Comparison of ENCODE assay signal across 8 cellular contexts in genomic region chr7:37732253-37732652, GRCh38. TPM values are rescaled to one million over a fixed set of nuclear protein-coding genes. Genes with fewer than 3 reads are reported as not detected.
A peak's percentile ranks its signal among the peaks of the same experiment; 100 is the strongest.
DNase-seq lines count a peak whose midpoint lies in the region; ATAC-seq and TF ChIP-seq lines count a peak whose summit lies in the region.

No MANE protein-coding gene starts in this region.

- H3K4me3 ChIP-seq in GM23338 (no peak overlapping the region), NB4 (ENCODE audit: low read depth, low read length) (no peak overlapping the region), lower lobe of right lung (no peak overlapping the region)

- H3K27me3 ChIP-seq in GM23338 (ENCODE audit: insufficient read depth): no peaks in the 10 kb centered on the region
- no peaks in the 10 kb centered on the region for H3K27me3 ChIP-seq in lower lobe of right lung (ENCODE audit: low read depth)

- no peaks in the 10 kb centered on the region for H3K9me2 ChIP-seq in GM23338 (ENCODE audit: insufficient read depth)

- TF ChIP-seq CTCF in GM23338 (conservative IDR thresholded peaks at IDR 0.05; ENCODE audit: low read depth in 2 of 2) (peak; percentile 92 to 93), NB4 (IDR thresholded peaks at IDR 0.05; ENCODE audit: low read depth, low read length) (peak; percentile 96), brain (conservative IDR thresholded peaks at IDR 0.05) (peak; percentile 45 to 64), lower lobe of right lung (IDR thresholded peaks at IDR 0.05) (peak; percentile 51)

- no peak for TF ChIP-seq POLR2A in NB4 (IDR thresholded peaks at IDR 0.05; ENCODE audit: extremely low read depth, insufficient read length)

- H3K4me1 Mint-ChIP-seq in GM23338: no peaks in the 10 kb centered on the region
- H3K4me1 Mint-ChIP-seq in brain: no peaks in the 10 kb centered on the region
- no peaks in the 10 kb centered on the region for H3K4me1 Mint-ChIP-seq in T-helper 2 cell treated with Interferon-gamma antibody and Interleukin-4, amounts not matched to agents 5 μg/mL and 100 μg/mL, for 36 hours (ENCODE audit: low read depth)

- H3K27me3 Mint-ChIP-seq in GM23338 (ENCODE audit: insufficient read depth, low read depth, poor library complexity) (peaks cover 1% of the 10 kb centered on the region), brain (no peaks in the 10 kb centered on the region)
- peaks cover 10% of the 10 kb centered on the region for H3K27me3 Mint-ChIP-seq in T-helper 2 cell treated with Interferon-gamma antibody and Interleukin-4, amounts not matched to agents 5 μg/mL and 100 μg/mL, for 36 hours (ENCODE audit: low read depth)

- no peak overlapping the region for H3K4me2 ChIP-seq in GM23338

- H3K27ac ChIP-seq in GM23338 (ENCODE audit: low read depth) (no peak overlapping the region), lower lobe of right lung (no peak overlapping the region)

- intact Hi-C loops in lower lobe of right lung (cut with DNase I): no loop called here

- no peak overlapping the region for H3K27ac Mint-ChIP-seq in GM23338
- peak overlapping the region in 1 of 5 experiments; percentile 16 for H3K27ac Mint-ChIP-seq in brain
- H3K27ac Mint-ChIP-seq in T-helper 2 cell treated with Interferon-gamma antibody and Interleukin-4, amounts not matched to agents 5 μg/mL and 100 μg/mL, for 36 hours: no peak overlapping the region

- H3K9me3 Mint-ChIP-seq in GM23338 (no peaks in the 10 kb centered on the region), brain (no peaks in the 10 kb centered on the region)
- H3K9me3 Mint-ChIP-seq in T-helper 2 cell treated with Interferon-gamma antibody and Interleukin-4, amounts not matched to agents 5 μg/mL and 100 μg/mL, for 36 hours: no peaks in the 10 kb centered on the region

- H3K4me1 ChIP-seq in GM23338 (ENCODE audit: insufficient read depth): no peaks in the 10 kb centered on the region
- peaks cover 24% of the 10 kb centered on the region for H3K4me1 ChIP-seq in lower lobe of right lung

- H3K9me3 ChIP-seq in lower lobe of right lung: no peaks in the 10 kb centered on the region

- peak; percentile 93 for ATAC-seq in GM23338
- peak; percentile 62 to 83 for ATAC-seq in lower lobe of right lung

- no peak overlapping the region for H3K4me3 Mint-ChIP-seq in GM23338
- H3K4me3 Mint-ChIP-seq in brain: no peak overlapping the region
- H3K4me3 Mint-ChIP-seq in T-helper 2 cell treated with Interferon-gamma antibody and Interleukin-4, amounts not matched to agents 5 μg/mL and 100 μg/mL, for 36 hours: no peak overlapping the region

- H2AFZ ChIP-seq in GM23338: no peak overlapping the region

- no peaks in the 10 kb centered on the region for H4K20me1 ChIP-seq in GM23338 (replicated peaks; ENCODE audit: insufficient read depth)

- H3K36me3 ChIP-seq in GM23338 (ENCODE audit: insufficient read depth): no peaks in the 10 kb centered on the region
- H3K36me3 ChIP-seq in lower lobe of right lung: no peaks in the 10 kb centered on the region

- peak; percentile 37 for DNase-seq in NCI-H510A treated with DMSO at 0.1 percent for 48 hours (lab: John Stamatoyannopoulos, UW)
- no peak for DNase-seq in NCI-H510A (lab: John Stamatoyannopoulos, UW)
- DNase-seq in GM23338 (ENCODE audit: low spot score): peak; percentile 80
- peak; percentile 96 for DNase-seq in NB4 (ENCODE audit: low read depth)
- no peak for DNase-seq in lower lobe of right lung
- DNase-seq in T-helper 2 cell treated with Interferon-gamma antibody and Interleukin-4, amounts not matched to agents 5 μg/mL and 100 μg/mL, for 36 hours (ENCODE audit: low spot score): no peak
- no peak for DNase-seq in NCI-H1092 (lab: John Stamatoyannopoulos, UW)

- H3F3A ChIP-seq in GM23338 (replicated peaks; ENCODE audit: low read depth): no peaks in the 10 kb centered on the region

- no peaks in the 10 kb centered on the region for H3K36me3 Mint-ChIP-seq in GM23338 (ENCODE audit: low read depth)
- no peaks in the 10 kb centered on the region for H3K36me3 Mint-ChIP-seq in brain
- H3K36me3 Mint-ChIP-seq in T-helper 2 cell treated with Interferon-gamma antibody and Interleukin-4, amounts not matched to agents 5 μg/mL and 100 μg/mL, for 36 hours (ENCODE audit: low read depth): no peaks in the 10 kb centered on the region

- H3K79me2 ChIP-seq in GM23338 (replicated peaks; ENCODE audit: insufficient read depth): no peaks in the 10 kb centered on the region

TF ChIP-seq in GM23338, 12 proteins besides CTCF, POLR2A, EP300 and RAD21 (continues in another document):
- TF ChIP-seq ZNF462 (CRISPR knock-in tag; IDR thresholded peaks at IDR 0.05): no peak
- TF ChIP-seq ETS1 (IDR thresholded peaks at IDR 0.05): no peak
- no peak for TF ChIP-seq EZH2 (IDR thresholded peaks at IDR 0.05; ENCODE audit: low read depth, unreplicated experiment)

RNA-seq across cellular contexts. Expression of gene GPR141, which starts 48.7 kb away (rescaled TPM):
- total RNA-seq in GM23338 (2014; rRNA removed; shearing (Covaris generic)): 0.80 TPM in 1 of 2 replicates, not detected in the other
- polyA plus RNA-seq in GM23338 (2016; fragmentation: Nextera tagmentation; extraction: Ambion mirVana): not detected in 2 replicates
- polyA plus RNA-seq in brain (ENCODE audit: insufficient read depth, low read depth, low replicate concordance): not detected
- 3.5 TPM for total RNA-seq in lower lobe of right lung

Comparison
In these comparisons a context has a peak if more than half of its experiments do, and no peak if none do; other contexts are left out.
1. DNase-seq: peak in NCI-H510A treated with DMSO at 0.1 percent for 48 hours (single experiment), GM23338 (single experiment) and NB4 (single experiment); none in NCI-H510A (single experiment), lower lobe of right lung (single experiment), T-helper 2 cell treated with Interferon-gamma antibody and Interleukin-4, amounts not matched to agents 5 μg/mL and 100 μg/mL, for 36 hours (single experiment) and NCI-H1092 (single experiment).
2. Peak in every context shown above with its lines, with median percentiles within 50 percentile points of each other: CTCF ChIP-seq.